20 cellular contexts compared by ENCODE assay signal in genomic region chr6:135067891-135068290, GRCh38.
"Had no signal": no experiment of that assay in that cellular context is flagged by ENCODE, and none has a peak within 500 bp of the region (broad histone marks: within the 10 kb centered on the region; RNA-seq: fewer than 3 reads in every experiment).

No MANE protein-coding gene starts in this region.

- H3K9me3 ChIP-seq: colonic mucosa, esophagus muscularis mucosa, gastrocnemius medialis, heart right ventricle, left lung, lower lobe of right lung, mucosa of descending colon had no signal

- H3K4me3 ChIP-seq: colonic mucosa, esophagus muscularis mucosa, gastrocnemius medialis, heart right ventricle, left lung, lower lobe of right lung, mucosa of descending colon had no signal

- H3K27me3 ChIP-seq: colonic mucosa, esophagus muscularis mucosa, foreskin keratinocyte, gastrocnemius medialis, heart right ventricle, left lung had no signal

- DNase-seq: colonic mucosa; cortex of kidney; effector CD8-positive, alpha-beta T cell; effector memory CD8-positive, alpha-beta T cell; endodermal cell; foreskin keratinocyte; gastrocnemius medialis; glutamatergic neuron; head of caudate nucleus; heart right ventricle; hippocampal formation; left cardiac atrium; left lung; left ventricle myocardium superior; lower lobe of right lung; mesenchymal stem cell; mucosa of descending colon; naive B cell; naive thymus-derived CD8-positive, alpha-beta T cell had no signal

- H3K36me3 ChIP-seq: colonic mucosa, esophagus muscularis mucosa, gastrocnemius medialis, heart right ventricle, left lung, lower lobe of right lung had no signal
